1 cellular context compared by ENCODE assay signal in the genomic region with DNA sequence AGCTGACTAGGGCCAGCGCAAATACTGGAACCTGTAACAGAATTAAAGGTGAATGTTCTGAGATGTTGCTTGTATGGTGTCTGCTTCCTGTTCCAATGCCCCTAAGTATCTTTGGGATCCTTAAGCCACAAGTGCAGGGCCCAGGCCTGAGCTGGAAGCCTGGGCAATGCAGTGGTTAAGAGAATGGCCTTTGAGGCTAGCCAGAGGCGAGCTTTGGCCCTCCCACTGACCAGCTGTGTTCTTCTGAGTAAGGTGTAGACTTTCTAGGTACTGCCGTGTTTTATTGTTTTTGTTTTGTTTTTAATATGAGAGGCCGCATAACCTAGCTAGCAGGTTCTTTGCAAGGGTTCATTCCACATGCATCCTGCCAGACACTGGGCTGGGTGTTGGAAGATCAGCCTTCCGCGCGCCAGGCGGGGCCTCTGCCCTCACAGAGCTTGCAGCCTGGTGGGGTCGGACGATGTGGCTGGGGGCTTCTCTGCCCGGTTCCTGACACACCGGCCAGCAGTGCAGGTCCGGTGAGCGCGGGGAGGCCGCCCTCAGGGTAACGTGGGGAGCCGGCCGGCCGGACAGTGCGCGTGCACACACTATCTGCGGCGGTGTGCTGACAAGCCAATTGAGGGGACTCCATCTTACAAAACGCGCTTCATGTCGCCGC.
TF ChIP-seq lines count a peak whose summit lies in the region.

No MANE protein-coding gene starts in this region.

TF ChIP-seq in HepG2, 621 proteins besides CTCF, POLR2A, EP300 and RAD21 (continues in another document):
- TF ChIP-seq, protein P1, sequence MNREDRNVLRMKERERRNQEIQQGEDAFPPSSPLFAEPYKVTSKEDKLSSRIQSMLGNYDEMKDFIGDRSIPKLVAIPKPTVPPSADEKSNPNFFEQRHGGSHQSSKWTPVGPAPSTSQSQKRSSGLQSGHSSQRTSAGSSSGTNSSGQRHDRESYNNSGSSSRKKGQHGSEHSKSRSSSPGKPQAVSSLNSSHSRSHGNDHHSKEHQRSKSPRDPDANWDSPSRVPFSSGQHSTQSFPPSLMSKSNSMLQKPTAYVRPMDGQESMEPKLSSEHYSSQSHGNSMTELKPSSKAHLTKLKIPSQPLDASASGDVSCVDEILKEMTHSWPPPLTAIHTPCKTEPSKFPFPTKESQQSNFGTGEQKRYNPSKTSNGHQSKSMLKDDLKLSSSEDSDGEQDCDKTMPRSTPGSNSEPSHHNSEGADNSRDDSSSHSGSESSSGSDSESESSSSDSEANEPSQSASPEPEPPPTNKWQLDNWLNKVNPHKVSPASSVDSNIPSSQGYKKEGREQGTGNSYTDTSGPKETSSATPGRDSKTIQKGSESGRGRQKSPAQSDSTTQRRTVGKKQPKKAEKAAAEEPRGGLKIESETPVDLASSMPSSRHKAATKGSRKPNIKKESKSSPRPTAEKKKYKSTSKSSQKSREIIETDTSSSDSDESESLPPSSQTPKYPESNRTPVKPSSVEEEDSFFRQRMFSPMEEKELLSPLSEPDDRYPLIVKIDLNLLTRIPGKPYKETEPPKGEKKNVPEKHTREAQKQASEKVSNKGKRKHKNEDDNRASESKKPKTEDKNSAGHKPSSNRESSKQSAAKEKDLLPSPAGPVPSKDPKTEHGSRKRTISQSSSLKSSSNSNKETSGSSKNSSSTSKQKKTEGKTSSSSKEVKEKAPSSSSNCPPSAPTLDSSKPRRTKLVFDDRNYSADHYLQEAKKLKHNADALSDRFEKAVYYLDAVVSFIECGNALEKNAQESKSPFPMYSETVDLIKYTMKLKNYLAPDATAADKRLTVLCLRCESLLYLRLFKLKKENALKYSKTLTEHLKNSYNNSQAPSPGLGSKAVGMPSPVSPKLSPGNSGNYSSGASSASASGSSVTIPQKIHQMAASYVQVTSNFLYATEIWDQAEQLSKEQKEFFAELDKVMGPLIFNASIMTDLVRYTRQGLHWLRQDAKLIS (CRISPR knock-in tag; IDR thresholded peaks at IDR 0.05), result peak; percentile 9; the same call in 1 of the 2 replicates
- TF ChIP-seq, protein P2, sequence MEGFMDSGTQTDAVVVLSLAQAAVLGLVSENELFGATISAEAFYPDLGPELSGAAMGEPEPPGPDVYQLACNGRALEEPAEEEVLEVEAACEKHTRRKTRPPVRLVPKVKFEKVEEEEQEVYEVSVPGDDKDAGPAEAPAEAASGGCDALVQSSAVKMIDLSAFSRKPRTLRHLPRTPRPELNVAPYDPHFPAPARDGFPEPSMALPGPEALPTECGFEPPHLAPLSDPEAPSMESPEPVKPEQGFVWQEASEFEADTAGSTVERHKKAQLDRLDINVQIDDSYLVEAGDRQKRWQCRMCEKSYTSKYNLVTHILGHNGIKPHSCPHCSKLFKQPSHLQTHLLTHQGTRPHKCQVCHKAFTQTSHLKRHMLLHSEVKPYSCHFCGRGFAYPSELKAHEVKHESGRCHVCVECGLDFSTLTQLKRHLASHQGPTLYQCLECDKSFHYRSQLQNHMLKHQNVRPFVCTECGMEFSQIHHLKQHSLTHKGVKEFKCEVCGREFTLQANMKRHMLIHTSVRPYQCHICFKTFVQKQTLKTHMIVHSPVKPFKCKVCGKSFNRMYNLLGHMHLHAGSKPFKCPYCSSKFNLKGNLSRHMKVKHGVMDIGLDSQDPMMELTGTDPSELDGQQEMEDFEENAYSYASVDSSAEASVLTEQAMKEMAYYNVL (CRISPR knock-in tag; IDR thresholded peaks at IDR 0.05; ENCODE audit: borderline replicate concordance), result 0 out of 2 replicates have a peak, but pooled peaks have one; percentile 5
- TF ChIP-seq ZFP82 (CRISPR knock-in tag; IDR thresholded peaks at IDR 0.05; ENCODE audit: borderline replicate concordance) (no peak), ZC3H4 (CRISPR knock-in tag; IDR thresholded peaks at IDR 0.05; ENCODE audit: borderline replicate concordance) (no peak; the same call in 1 of the 2 replicates), PITX1 (CRISPR knock-in tag; IDR thresholded peaks at IDR 0.05) (no peak), ZNF670 (CRISPR knock-in tag; IDR thresholded peaks at IDR 0.05; ENCODE audit: borderline replicate concordance) (peak; percentile 15; the same call in 1 of the 2 replicates), GPN1 (CRISPR knock-in tag; IDR thresholded peaks at IDR 0.05; ENCODE audit: borderline replicate concordance) (no peak), ZNF558 (CRISPR knock-in tag; IDR thresholded peaks at IDR 0.05; ENCODE audit: borderline replicate concordance) (no peak), STAG1 (CRISPR knock-in tag; IDR thresholded peaks at IDR 0.05) (no peak), ZSCAN22 (CRISPR knock-in tag; IDR thresholded peaks at IDR 0.05) (no peak), ZNF713 (CRISPR knock-in tag; IDR thresholded peaks at IDR 0.05) (no peak), ZNF605 (CRISPR knock-in tag; IDR thresholded peaks at IDR 0.05) (no peak), HNRNPLL (IDR thresholded peaks at IDR 0.05; ENCODE audit: low read depth, low read length, poor library complexity, severe bottlenecking) (peak; percentile 1), SMAD9 (CRISPR knock-in tag; IDR thresholded peaks at IDR 0.05) (no peak), ZNF777 (CRISPR knock-in tag; IDR thresholded peaks at IDR 0.05) (no peak), NRL (CRISPR knock-in tag; IDR thresholded peaks at IDR 0.05; ENCODE audit: borderline replicate concordance) (peak; percentile 46; the same call in 1 of the 2 replicates), CC2D1A (CRISPR knock-in tag; IDR thresholded peaks at IDR 0.05) (no peak), ZNF562 (CRISPR knock-in tag; IDR thresholded peaks at IDR 0.05; ENCODE audit: borderline replicate concordance) (no peak)
- TF ChIP-seq, protein P3, sequence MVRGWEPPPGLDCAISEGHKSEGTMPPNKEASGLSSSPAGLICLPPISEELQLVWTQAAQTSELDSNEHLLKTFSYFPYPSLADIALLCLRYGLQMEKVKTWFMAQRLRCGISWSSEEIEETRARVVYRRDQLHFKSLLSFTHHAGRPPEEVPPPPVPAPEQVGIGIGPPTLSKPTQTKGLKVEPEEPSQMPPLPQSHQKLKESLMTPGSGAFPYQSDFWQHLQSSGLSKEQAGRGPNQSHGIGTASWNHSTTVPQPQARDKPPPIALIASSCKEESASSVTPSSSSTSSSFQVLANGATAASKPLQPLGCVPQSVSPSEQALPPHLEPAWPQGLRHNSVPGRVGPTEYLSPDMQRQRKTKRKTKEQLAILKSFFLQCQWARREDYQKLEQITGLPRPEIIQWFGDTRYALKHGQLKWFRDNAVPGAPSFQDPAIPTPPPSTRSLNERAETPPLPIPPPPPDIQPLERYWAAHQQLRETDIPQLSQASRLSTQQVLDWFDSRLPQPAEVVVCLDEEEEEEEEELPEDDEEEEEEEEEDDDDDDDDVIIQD (CRISPR knock-in tag; IDR thresholded peaks at IDR 0.05; ENCODE audit: low read depth), result no peak
- TF ChIP-seq, protein P4, sequence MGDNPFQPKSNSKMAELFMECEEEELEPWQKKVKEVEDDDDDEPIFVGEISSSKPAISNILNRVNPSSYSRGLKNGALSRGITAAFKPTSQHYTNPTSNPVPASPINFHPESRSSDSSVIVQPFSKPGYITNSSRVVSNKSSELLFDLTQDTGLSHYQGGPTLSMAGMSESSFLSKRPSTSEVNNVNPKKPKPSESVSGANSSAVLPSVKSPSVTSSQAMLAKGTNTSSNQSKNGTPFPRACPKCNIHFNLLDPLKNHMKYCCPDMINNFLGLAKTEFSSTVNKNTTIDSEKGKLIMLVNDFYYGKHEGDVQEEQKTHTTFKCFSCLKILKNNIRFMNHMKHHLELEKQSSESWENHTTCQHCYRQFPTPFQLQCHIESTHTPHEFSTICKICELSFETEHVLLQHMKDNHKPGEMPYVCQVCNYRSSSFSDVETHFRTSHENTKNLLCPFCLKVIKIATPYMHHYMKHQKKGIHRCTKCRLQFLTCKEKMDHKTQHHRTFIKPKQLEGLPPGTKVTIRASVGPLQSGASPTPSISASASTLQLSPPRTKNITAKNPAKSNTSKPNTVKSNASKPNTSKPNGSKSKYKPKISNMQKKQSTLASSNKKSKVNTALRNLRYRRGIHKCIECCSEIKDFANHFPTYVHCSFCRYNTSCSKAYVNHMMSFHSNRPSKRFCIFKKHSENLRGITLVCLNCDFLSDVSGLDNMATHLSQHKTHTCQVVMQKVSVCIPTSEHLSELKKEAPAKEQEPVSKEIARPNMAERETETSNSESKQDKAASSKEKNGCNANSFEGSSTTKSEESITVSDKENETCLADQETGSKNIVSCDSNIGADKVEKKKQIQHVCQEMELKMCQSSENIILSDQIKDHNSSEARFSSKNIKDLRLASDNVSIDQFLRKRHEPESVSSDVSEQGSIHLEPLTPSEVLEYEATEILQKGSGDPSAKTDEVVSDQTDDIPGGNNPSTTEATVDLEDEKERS (CRISPR knock-in tag; IDR thresholded peaks at IDR 0.05), result no peak
- TF ChIP-seq, protein P5, sequence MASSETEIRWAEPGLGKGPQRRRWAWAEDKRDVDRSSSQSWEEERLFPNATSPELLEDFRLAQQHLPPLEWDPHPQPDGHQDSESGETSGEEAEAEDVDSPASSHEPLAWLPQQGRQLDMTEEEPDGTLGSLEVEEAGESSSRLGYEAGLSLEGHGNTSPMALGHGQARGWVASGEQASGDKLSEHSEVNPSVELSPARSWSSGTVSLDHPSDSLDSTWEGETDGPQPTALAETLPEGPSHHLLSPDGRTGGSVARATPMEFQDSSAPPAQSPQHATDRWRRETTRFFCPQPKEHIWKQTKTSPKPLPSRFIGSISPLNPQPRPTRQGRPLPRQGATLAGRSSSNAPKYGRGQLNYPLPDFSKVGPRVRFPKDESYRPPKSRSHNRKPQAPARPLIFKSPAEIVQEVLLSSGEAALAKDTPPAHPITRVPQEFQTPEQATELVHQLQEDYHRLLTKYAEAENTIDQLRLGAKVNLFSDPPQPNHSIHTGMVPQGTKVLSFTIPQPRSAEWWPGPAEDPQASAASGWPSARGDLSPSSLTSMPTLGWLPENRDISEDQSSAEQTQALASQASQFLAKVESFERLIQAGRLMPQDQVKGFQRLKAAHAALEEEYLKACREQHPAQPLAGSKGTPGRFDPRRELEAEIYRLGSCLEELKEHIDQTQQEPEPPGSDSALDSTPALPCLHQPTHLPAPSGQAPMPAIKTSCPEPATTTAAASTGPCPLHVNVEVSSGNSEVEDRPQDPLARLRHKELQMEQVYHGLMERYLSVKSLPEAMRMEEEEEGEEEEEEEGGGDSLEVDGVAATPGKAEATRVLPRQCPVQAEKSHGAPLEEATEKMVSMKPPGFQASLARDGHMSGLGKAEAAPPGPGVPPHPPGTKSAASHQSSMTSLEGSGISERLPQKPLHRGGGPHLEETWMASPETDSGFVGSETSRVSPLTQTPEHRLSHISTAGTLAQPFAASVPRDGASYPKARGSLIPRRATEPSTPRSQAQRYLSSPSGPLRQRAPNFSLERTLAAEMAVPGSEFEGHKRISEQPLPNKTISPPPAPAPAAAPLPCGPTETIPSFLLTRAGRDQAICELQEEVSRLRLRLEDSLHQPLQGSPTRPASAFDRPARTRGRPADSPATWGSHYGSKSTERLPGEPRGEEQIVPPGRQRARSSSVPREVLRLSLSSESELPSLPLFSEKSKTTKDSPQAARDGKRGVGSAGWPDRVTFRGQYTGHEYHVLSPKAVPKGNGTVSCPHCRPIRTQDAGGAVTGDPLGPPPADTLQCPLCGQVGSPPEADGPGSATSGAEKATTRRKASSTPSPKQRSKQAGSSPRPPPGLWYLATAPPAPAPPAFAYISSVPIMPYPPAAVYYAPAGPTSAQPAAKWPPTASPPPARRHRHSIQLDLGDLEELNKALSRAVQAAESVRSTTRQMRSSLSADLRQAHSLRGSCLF (CRISPR knock-in tag; IDR thresholded peaks at IDR 0.05; ENCODE audit: borderline replicate concordance), result no peak
- TF ChIP-seq, protein P6, sequence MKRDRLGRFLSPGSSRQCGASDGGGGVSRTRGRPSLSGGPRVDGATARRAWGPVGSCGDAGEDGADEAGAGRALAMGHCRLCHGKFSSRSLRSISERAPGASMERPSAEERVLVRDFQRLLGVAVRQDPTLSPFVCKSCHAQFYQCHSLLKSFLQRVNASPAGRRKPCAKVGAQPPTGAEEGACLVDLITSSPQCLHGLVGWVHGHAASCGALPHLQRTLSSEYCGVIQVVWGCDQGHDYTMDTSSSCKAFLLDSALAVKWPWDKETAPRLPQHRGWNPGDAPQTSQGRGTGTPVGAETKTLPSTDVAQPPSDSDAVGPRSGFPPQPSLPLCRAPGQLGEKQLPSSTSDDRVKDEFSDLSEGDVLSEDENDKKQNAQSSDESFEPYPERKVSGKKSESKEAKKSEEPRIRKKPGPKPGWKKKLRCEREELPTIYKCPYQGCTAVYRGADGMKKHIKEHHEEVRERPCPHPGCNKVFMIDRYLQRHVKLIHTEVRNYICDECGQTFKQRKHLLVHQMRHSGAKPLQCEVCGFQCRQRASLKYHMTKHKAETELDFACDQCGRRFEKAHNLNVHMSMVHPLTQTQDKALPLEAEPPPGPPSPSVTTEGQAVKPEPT (CRISPR knock-in tag; IDR thresholded peaks at IDR 0.05; ENCODE audit: low read depth), result no peak
- TF ChIP-seq, protein P7, sequence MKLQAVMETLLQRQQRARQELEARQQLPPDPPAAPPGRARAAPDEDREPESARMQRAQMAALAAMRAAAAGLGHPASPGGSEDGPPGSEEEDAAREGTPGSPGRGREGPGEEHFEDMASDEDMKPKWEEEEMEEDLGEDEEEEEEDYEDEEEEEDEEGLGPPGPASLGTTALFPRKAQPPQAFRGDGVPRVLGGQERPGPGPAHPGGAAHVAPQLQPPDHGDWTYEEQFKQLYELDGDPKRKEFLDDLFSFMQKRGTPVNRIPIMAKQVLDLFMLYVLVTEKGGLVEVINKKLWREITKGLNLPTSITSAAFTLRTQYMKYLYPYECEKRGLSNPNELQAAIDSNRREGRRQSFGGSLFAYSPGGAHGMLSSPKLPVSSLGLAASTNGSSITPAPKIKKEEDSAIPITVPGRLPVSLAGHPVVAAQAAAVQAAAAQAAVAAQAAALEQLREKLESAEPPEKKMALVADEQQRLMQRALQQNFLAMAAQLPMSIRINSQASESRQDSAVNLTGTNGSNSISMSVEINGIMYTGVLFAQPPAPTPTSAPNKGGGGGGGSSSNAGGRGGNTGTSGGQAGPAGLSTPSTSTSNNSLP (IDR thresholded peaks at IDR 0.05; ENCODE audit: low read depth, low read length), result no peak
- TF ChIP-seq, protein P8, sequence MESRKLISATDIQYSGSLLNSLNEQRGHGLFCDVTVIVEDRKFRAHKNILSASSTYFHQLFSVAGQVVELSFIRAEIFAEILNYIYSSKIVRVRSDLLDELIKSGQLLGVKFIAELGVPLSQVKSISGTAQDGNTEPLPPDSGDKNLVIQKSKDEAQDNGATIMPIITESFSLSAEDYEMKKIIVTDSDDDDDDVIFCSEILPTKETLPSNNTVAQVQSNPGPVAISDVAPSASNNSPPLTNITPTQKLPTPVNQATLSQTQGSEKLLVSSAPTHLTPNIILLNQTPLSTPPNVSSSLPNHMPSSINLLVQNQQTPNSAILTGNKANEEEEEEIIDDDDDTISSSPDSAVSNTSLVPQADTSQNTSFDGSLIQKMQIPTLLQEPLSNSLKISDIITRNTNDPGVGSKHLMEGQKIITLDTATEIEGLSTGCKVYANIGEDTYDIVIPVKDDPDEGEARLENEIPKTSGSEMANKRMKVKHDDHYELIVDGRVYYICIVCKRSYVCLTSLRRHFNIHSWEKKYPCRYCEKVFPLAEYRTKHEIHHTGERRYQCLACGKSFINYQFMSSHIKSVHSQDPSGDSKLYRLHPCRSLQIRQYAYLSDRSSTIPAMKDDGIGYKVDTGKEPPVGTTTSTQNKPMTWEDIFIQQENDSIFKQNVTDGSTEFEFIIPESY (CRISPR knock-in tag; IDR thresholded peaks at IDR 0.05), result peak; percentile 90
